ENCODE assay signal across 20 cellular contexts in the genomic region with DNA sequence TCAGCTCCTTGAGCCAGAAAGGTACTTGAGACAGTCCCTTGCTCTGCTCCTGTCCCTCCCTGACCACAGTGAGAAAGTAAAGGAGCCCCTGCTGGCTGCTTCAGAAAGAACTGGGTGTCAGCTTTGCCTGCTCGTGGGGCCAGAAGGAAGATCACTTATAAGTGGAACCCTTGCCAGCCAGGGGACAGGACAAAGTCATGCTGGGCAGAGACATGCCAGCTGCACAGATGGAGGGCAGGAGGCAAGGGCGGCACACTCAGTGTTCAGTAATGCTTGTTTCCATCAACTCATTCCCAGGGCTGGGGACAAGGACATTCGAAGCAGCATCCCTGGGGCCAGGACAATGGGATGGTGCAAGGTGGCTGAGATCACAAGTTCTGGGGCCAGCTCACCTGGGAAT.
"Had no signal": no experiment of that assay in that cellular context is flagged by ENCODE, and none has a peak within 500 bp of the region (broad histone marks: within the 10 kb centered on the region; RNA-seq: fewer than 3 reads in every experiment).

No MANE protein-coding gene starts in this region.

- H3K4me1 ChIP-seq: Peyer's patch had no signal

- H3K36me3 ChIP-seq: Peyer's patch had no signal

- H3K4me3 ChIP-seq: Peyer's patch had no signal

- H3K27me3 ChIP-seq: Peyer's patch had no signal

- DNase-seq: activated CD4-positive, alpha-beta T cell treated with anti-CD3 and anti-CD28 coated beads, Interleukin-2, amount 10 ng/mL, durations not matched to agents 24 days and 14 days; activated CD4-positive, alpha-beta T cell treated with anti-CD3 and anti-CD28 coated beads, Interleukin-2, amount 50 U/mL, for 48 hours; activated CD4-positive, CD25-positive, alpha-beta regulatory T cell treated with anti-CD3 and anti-CD28 coated beads, Interleukin-2, amount 50 U/mL, for 72 hours; activated gamma-delta T cell treated with Interleukin-2 at 50 U/mL for 16 hours; activated naive CD4-positive, alpha-beta T cell treated with anti-CD3 and anti-CD28 coated beads, Interleukin-2, amount 50 U/mL, for 16 hours; activated T-cell treated with anti-CD3 and anti-CD28 coated beads for 4 hours; activated T-cell treated with anti-CD3 and anti-CD28 coated beads, Interleukin-2, amount 50 U/mL, for 48 hours; aorta; Kasumi-1; KBM-7; NCI-H1048; NCI-H146; NCI-H187 treated with DMSO at 0.1 percent for 48 hours; NCI-H2081 treated with DMSO at 0.1 percent for 48 hours; NCI-H446; NCI-H524; Peyer's patch; SHP77 treated with DMSO at 0.1 percent for 48 hours had no signal

- H3K27ac ChIP-seq: Peyer's patch, RWPE1 had no signal

- ATAC-seq: WTC11 had no signal
